ENCODE assay signal across 8 cellular contexts in genomic region chr11:124672531-124673215, GRCh38. TPM values are rescaled to one million over a fixed set of nuclear protein-coding genes. Genes with fewer than 3 reads are reported as not detected.
DNase-seq lines count a peak whose midpoint lies in the region; ATAC-seq and TF ChIP-seq lines count a peak whose summit lies in the region.

No MANE protein-coding gene starts in this region.

- TF ChIP-seq CTCF in CD8-positive, alpha-beta T cell (IDR thresholded peaks at IDR 0.05), result no peak
- TF ChIP-seq CTCF in OCI-LY7 (conservative IDR thresholded peaks at IDR 0.05; ENCODE audit: low read length), result no peak
- TF ChIP-seq CTCF in neural progenitor cell (IDR thresholded peaks at IDR 0.05), result no peak

- no peaks in the 10 kb centered on the region for H3K36me3 Mint-ChIP-seq in CD8-positive, alpha-beta T cell
- peaks cover 29% of the 10 kb centered on the region for H3K36me3 Mint-ChIP-seq in effector memory CD8-positive, alpha-beta T cell (ENCODE audit: insufficient read depth)
- H3K36me3 Mint-ChIP-seq in neural progenitor cell, result peaks cover 11% of the 10 kb centered on the region

- H3K9ac ChIP-seq in neural progenitor cell, result no peak overlapping the region

- CTCF ChIA-PET in CD8-positive, alpha-beta T cell (lab: Charles Lee), result interaction anchor here (1.0 to 6.6 kb wide), 5 partner anchors 68 to 165 kb away, joined by 3 to 174 read pairs (median 12); partner anchors contain the start of genes ESAM and NRGN
- CTCF ChIA-PET in OCI-LY7 (lab: Charles Lee; ENCODE audit: unreplicated experiment), result no interaction called here

- peaks cover 6% of the 10 kb centered on the region for H3F3A ChIP-seq in neural progenitor cell (ENCODE audit: low read depth)

- no peaks in the 10 kb centered on the region for H3K9me3 Mint-ChIP-seq in CD8-positive, alpha-beta T cell
- no peaks in the 10 kb centered on the region for H3K9me3 Mint-ChIP-seq in effector memory CD8-positive, alpha-beta T cell
- peaks cover 2% of the 10 kb centered on the region for H3K9me3 Mint-ChIP-seq in neural progenitor cell

- intact Hi-C loops in CD8-positive, alpha-beta T cell (cut with DNase I, micrococcal nuclease), result loop anchor here (1.0 to 5.0 kb wide), 9 partner anchors 50 to 1540 kb away; partner anchors contain the start of genes CCDC15 (in 2 of the 2), TBRG1 (in 2 of the 2), FAM118B (in 1 of the 2) and MSANTD2 (in 1 of the 2)
- intact Hi-C loops in OCI-LY7 (cut with micrococcal nuclease; ENCODE audit: unreplicated experiment) (loop anchor here (2.0 kb wide), 1 partner anchor 282 kb away; the partner anchor contains the start of gene CCDC15), head of caudate nucleus (cut with DNase I) (loop anchor here (5.0 kb wide), 1 partner anchor 75 kb away; no protein-coding TSS in a partner anchor)

- H3K36me3 ChIP-seq in CD8-positive, alpha-beta T cell (ENCODE audit: insufficient read depth, low read length), result no peaks in the 10 kb centered on the region
- H3K36me3 ChIP-seq in OCI-LY7 (ENCODE audit: insufficient read depth, low read length) (no peaks in the 10 kb centered on the region), neural progenitor cell (no peaks in the 10 kb centered on the region)

- H3K4me3 ChIP-seq in CD8-positive, alpha-beta T cell (ENCODE audit: low read depth, low read length), result peak overlapping the region; percentile 69
- peak overlapping the region; percentile 79 for H3K4me3 ChIP-seq in OCI-LY7 (ENCODE audit: low read depth, low read length, poor library complexity, severe bottlenecking)
- peak overlapping the region; percentile 71 for H3K4me3 ChIP-seq in neural progenitor cell

- no peaks in the 10 kb centered on the region for H3K27me3 Mint-ChIP-seq in CD8-positive, alpha-beta T cell (ENCODE audit: low read depth)
- H3K27me3 Mint-ChIP-seq in effector memory CD8-positive, alpha-beta T cell, result no peaks in the 10 kb centered on the region
- peaks cover 4% of the 10 kb centered on the region for H3K27me3 Mint-ChIP-seq in neural progenitor cell (ENCODE audit: insufficient read depth, low read depth)

- peak overlapping the region; percentile 85 for H3K27ac Mint-ChIP-seq in CD8-positive, alpha-beta T cell
- peak overlapping the region; percentile 97 to 98 for H3K27ac Mint-ChIP-seq in effector memory CD8-positive, alpha-beta T cell
- no peak overlapping the region for H3K27ac Mint-ChIP-seq in neural progenitor cell

- H3K27ac ChIP-seq in CD8-positive, alpha-beta T cell (ENCODE audit: low read depth, low read length), result peak overlapping the region; percentile 77
- H3K27ac ChIP-seq in OCI-LY7 (ENCODE audit: low read depth, low read length, poor library complexity, severe bottlenecking), result peak overlapping the region; percentile 21
- H3K27ac ChIP-seq in neural progenitor cell, result no peak overlapping the region

- peak overlapping the region; percentile 86 for H3K4me2 ChIP-seq in OCI-LY7 (ENCODE audit: low read length)
- H3K4me2 ChIP-seq in neural progenitor cell, result peak overlapping the region; percentile 94

- DNase-seq in CD8-positive, alpha-beta T cell, result no peak
- DNase-seq in OCI-LY7 (ENCODE audit: low spot score) (peak; percentile 11), neural progenitor cell (ENCODE audit: low spot score) (no peak), head of caudate nucleus (no peak), DMS153 treated with DMSO at 0.1 percent for 48 hours (lab: John Stamatoyannopoulos, UW; ENCODE audit: unreplicated experiment) (no peak)
- DNase-seq in effector memory CD8-positive, alpha-beta T cell, result no peak

- no peaks in the 10 kb centered on the region for H3K9me2 ChIP-seq in OCI-LY7 (ENCODE audit: insufficient read depth, low read length)

- peaks cover 43% of the 10 kb centered on the region for H3K4me1 ChIP-seq in CD8-positive, alpha-beta T cell (ENCODE audit: insufficient read depth, low read length)
- H3K4me1 ChIP-seq in OCI-LY7 (ENCODE audit: insufficient read depth, low read length, poor library complexity, severe bottlenecking) (peaks cover 45% of the 10 kb centered on the region), neural progenitor cell (no peaks in the 10 kb centered on the region)

- peak overlapping the region; percentile 89 for H3K4me3 Mint-ChIP-seq in CD8-positive, alpha-beta T cell
- peak overlapping the region; percentile 83 to 84 for H3K4me3 Mint-ChIP-seq in effector memory CD8-positive, alpha-beta T cell
- H3K4me3 Mint-ChIP-seq in neural progenitor cell, result peak overlapping the region; percentile 94

- no peaks in the 10 kb centered on the region for H4K20me1 ChIP-seq in OCI-LY7 (ENCODE audit: insufficient read depth, low read length)
- peaks cover 5% of the 10 kb centered on the region for H4K20me1 ChIP-seq in neural progenitor cell (ENCODE audit: low read depth)

- BruUV-seq in OCI-LY7 (replicated peaks; lab: Mats Ljungman, UMichigan), result no TSS peak

- H3K27me3 ChIP-seq in CD8-positive, alpha-beta T cell (ENCODE audit: insufficient read depth, low read length), result no peaks in the 10 kb centered on the region
- H3K27me3 ChIP-seq in neural progenitor cell, result peaks cover 41% of the 10 kb centered on the region

- POLR2A ChIA-PET in CD8-positive, alpha-beta T cell (lab: Charles Lee), result interaction anchor here (1.2 to 2.1 kb wide), 5 partner anchors 72 to 165 kb away, joined by 3 to 14 read pairs (median 4); no protein-coding TSS in a partner anchor
- POLR2A ChIA-PET in OCI-LY7 (lab: Charles Lee), result interaction anchor here (0.8 to 2.4 kb wide), 7 partner anchors 9 to 281 kb away, joined by 3 to 9 read pairs (median 4); no protein-coding TSS in a partner anchor

- no peaks in the 10 kb centered on the region for H3K9me3 ChIP-seq in CD8-positive, alpha-beta T cell (ENCODE audit: low read length)
- H3K9me3 ChIP-seq in OCI-LY7 (ENCODE audit: low read length) (peaks cover 5% of the 10 kb centered on the region; the same call in 1 of the 2 replicates), neural progenitor cell (ENCODE audit: low read depth) (no peaks in the 10 kb centered on the region)

- H3K79me2 ChIP-seq in OCI-LY7 (ENCODE audit: insufficient read depth, low read depth, low read length) (no peaks in the 10 kb centered on the region), neural progenitor cell (ENCODE audit: low read depth) (no peaks in the 10 kb centered on the region)

- peaks cover 31% of the 10 kb centered on the region for H3K4me1 Mint-ChIP-seq in CD8-positive, alpha-beta T cell (ENCODE audit: low read depth)
- peaks cover 11 to 22% of the 10 kb centered on the region in 2 donors for H3K4me1 Mint-ChIP-seq in effector memory CD8-positive, alpha-beta T cell (ENCODE audit: low read depth in 2 of 2)
- peaks cover 20% of the 10 kb centered on the region for H3K4me1 Mint-ChIP-seq in neural progenitor cell

- no peak for ATAC-seq in CD8-positive, alpha-beta T cell
- no peak for ATAC-seq in effector memory CD8-positive, alpha-beta T cell (replicated peaks)
- no peak for ATAC-seq in GM19467 (IDR thresholded peaks at IDR 0.05; ENCODE audit: unreplicated experiment)
- no peak for ATAC-seq in HG02642 (IDR thresholded peaks at IDR 0.05; ENCODE audit: poor library complexity, unreplicated experiment)

- H2AFZ ChIP-seq in OCI-LY7 (ENCODE audit: low read length) (peak overlapping the region; percentile 86), neural progenitor cell (replicated peaks) (peak overlapping the region; percentile 75)

RNA-seq across cellular contexts. Expression of gene SIAE, which starts 0.9 kb away (rescaled TPM):
- 1 to 10 TPM; 2.4 to 3.2 TPM for total RNA-seq in CD8-positive, alpha-beta T cell
- 2.6 and 4.8 TPM in 2 replicates for total RNA-seq in OCI-LY7 (2014; rRNA removed; shearing (Covaris generic))
- total RNA-seq in OCI-LY7 (2022) (7.3 and 8.6 TPM in 2 replicates), neural progenitor cell (ENCODE audit: low replicate concordance) (3.6 and 4.9 TPM in 2 replicates)

RNA-seq across cellular contexts. Expression of gene SPA17, which starts 1.0 kb away (rescaled TPM):
- under 1 TPM; 0.22 to 0.68 TPM for total RNA-seq in CD8-positive, alpha-beta T cell
- total RNA-seq in OCI-LY7 (2014; rRNA removed; shearing (Covaris generic)), result 2.4 and 5.1 TPM in 2 replicates
- total RNA-seq in OCI-LY7 (2022), result 5.1 and 5.5 TPM in 2 replicates
- total RNA-seq in neural progenitor cell (ENCODE audit: low replicate concordance), result 53.3 and 67.2 TPM in 2 replicates

RNA-seq across cellular contexts. Expression of gene TBRG1, which starts 50.0 kb away (rescaled TPM):
- 10 to 100 TPM; 59.2 to 61.0 TPM for total RNA-seq in CD8-positive, alpha-beta T cell
- 23.3 and 30.0 TPM in 2 replicates for total RNA-seq in OCI-LY7 (2014; rRNA removed; shearing (Covaris generic))
- total RNA-seq in OCI-LY7 (2022) (34.0 and 39.1 TPM in 2 replicates), neural progenitor cell (ENCODE audit: low replicate concordance) (18.9 and 20.7 TPM in 2 replicates)
